ENCODE assay signal across 9 cellular contexts in genomic region chr19:43534305-43534612, GRCh38. TPM values are rescaled to one million over a fixed set of nuclear protein-coding genes. Genes with fewer than 3 reads are reported as not detected.
A peak's percentile ranks its signal among the peaks of the same experiment; 100 is the strongest.
DNase-seq lines count a peak whose midpoint lies in the region; ATAC-seq and TF ChIP-seq lines count a peak whose summit lies in the region.
"Had no signal": no experiment of that assay in that cellular context is flagged by ENCODE, and none has a peak within 500 bp of the region (broad histone marks: within the 10 kb centered on the region; RNA-seq: fewer than 3 reads in every experiment).

No MANE protein-coding gene starts in this region.

- peak overlapping the region; percentile 90 to 95 (median 93) for H3K27ac Mint-ChIP-seq in CD4-positive, CD25-positive, alpha-beta regulatory T cell
- peak overlapping the region; percentile 97 for H3K27ac Mint-ChIP-seq in osteocyte (ENCODE audit: unreplicated experiment)

- peaks cover 5% of the 10 kb centered on the region for H3K27me3 Mint-ChIP-seq in CD4-positive, CD25-positive, alpha-beta regulatory T cell
- no peaks in the 10 kb centered on the region for H3K27me3 Mint-ChIP-seq in osteocyte (ENCODE audit: unreplicated experiment)

- H3K27me3 ChIP-seq in CD4-positive, CD25-positive, alpha-beta regulatory T cell (ENCODE audit: control insufficient read depth, insufficient read depth, low read length), result no peaks in the 10 kb centered on the region
- H3K27me3 ChIP-seq in RWPE2 (ENCODE audit: insufficient read depth, poor library complexity, severe bottlenecking), result no peaks in the 10 kb centered on the region

- peak overlapping the region; percentile 93 to 98 (median 96) for H3K4me3 Mint-ChIP-seq in CD4-positive, CD25-positive, alpha-beta regulatory T cell
- H3K4me3 Mint-ChIP-seq in osteocyte (ENCODE audit: unreplicated experiment), result peak overlapping the region; percentile 88

- H3K36me3 ChIP-seq in CD4-positive, CD25-positive, alpha-beta regulatory T cell (ENCODE audit: control insufficient read depth, insufficient read depth, low read length), result peaks cover 14% of the 10 kb centered on the region
- peaks cover 15% of the 10 kb centered on the region for H3K36me3 ChIP-seq in RWPE2 (ENCODE audit: low read depth)

- TF ChIP-seq CTCF in RWPE2 (IDR thresholded peaks at IDR 0.05; ENCODE audit: poor library complexity, severe bottlenecking) (no peak), epithelial cell of proximal tubule (conservative IDR thresholded peaks at IDR 0.05; ENCODE audit: low read depth, low read length) (no peak), osteocyte (IDR thresholded peaks at IDR 0.05) (no peak)

- peaks cover 7 to 9% of the 10 kb centered on the region in 2 experiments for H3K9me3 ChIP-seq in CD4-positive, CD25-positive, alpha-beta regulatory T cell (ENCODE audit: control insufficient read depth in 2 of 2, low read length in 2 of 2)
- no peaks in the 10 kb centered on the region for H3K9me3 ChIP-seq in RWPE2 (ENCODE audit: severe bottlenecking)

- peaks cover 11% of the 10 kb centered on the region for H3K4me1 ChIP-seq in CD4-positive, CD25-positive, alpha-beta regulatory T cell (ENCODE audit: control insufficient read depth, insufficient read depth, low read length, poor library complexity, severe bottlenecking)
- peaks cover 9% of the 10 kb centered on the region for H3K4me1 ChIP-seq in RWPE2 (ENCODE audit: insufficient read depth, poor library complexity, severe bottlenecking)

- ATAC-seq in CD4-positive, CD25-positive, alpha-beta regulatory T cell (ENCODE audit: low read depth in 2 of 2), result no peak
- no peak for ATAC-seq in RWPE2 (ENCODE audit: low read depth)
- no peak for ATAC-seq in GM19324 (IDR thresholded peaks at IDR 0.05; ENCODE audit: low FRiP score, unreplicated experiment)

- H3K9me3 Mint-ChIP-seq in CD4-positive, CD25-positive, alpha-beta regulatory T cell, result peaks cover 0 to 8% (median 2%) of the 10 kb centered on the region in 7 donors
- peaks cover 4% of the 10 kb centered on the region for H3K9me3 Mint-ChIP-seq in osteocyte (ENCODE audit: unreplicated experiment)

- no peak for DNase-seq in CD4-positive, CD25-positive, alpha-beta regulatory T cell
- DNase-seq in RWPE2 (ENCODE audit: low spot score) (no peak), epithelial cell of proximal tubule (ENCODE audit: low read depth) (no peak), osteocyte (ENCODE audit: extremely low spot score, unreplicated experiment) (no peak), NCI-H1105 treated with DMSO at 0.1 percent for 48 hours (lab: John Stamatoyannopoulos, UW) (no peak), NCI-H2171 (lab: John Stamatoyannopoulos, UW) (no peak), COLO668 (lab: John Stamatoyannopoulos, UW; ENCODE audit: unreplicated experiment) (no peak)

- H3K4me3 ChIP-seq in CD4-positive, CD25-positive, alpha-beta regulatory T cell (ENCODE audit: low read depth, low read length), result no peak overlapping the region
- H3K4me3 ChIP-seq in RWPE2 (ENCODE audit: severe bottlenecking) (peak overlapping the region; percentile 4), epithelial cell of proximal tubule (ENCODE audit: low read depth, low read length) (peak overlapping the region; percentile 64)

- H3K36me3 Mint-ChIP-seq in CD4-positive, CD25-positive, alpha-beta regulatory T cell, result peaks cover 17% of the 10 kb centered on the region
- H3K36me3 Mint-ChIP-seq in osteocyte (ENCODE audit: unreplicated experiment), result peaks cover 18% of the 10 kb centered on the region

- peaks cover 0 to 26% (median 11%) of the 10 kb centered on the region in 4 donors for H3K4me1 Mint-ChIP-seq in CD4-positive, CD25-positive, alpha-beta regulatory T cell
- peaks cover 19% of the 10 kb centered on the region for H3K4me1 Mint-ChIP-seq in osteocyte (ENCODE audit: unreplicated experiment)

- peak overlapping the region; percentile 74 for H3K27ac ChIP-seq in CD4-positive, CD25-positive, alpha-beta regulatory T cell (ENCODE audit: insufficient read depth, low read length, poor library complexity, severe bottlenecking)
- H3K27ac ChIP-seq in RWPE2 (ENCODE audit: poor library complexity, severe bottlenecking), result peak overlapping the region; percentile 81

RNA-seq across cellular contexts. Expression of gene ZNF575, which starts 1.3 kb away (rescaled TPM):
- total RNA-seq in CD4-positive, CD25-positive, alpha-beta regulatory T cell, result 3.3 TPM
- polyA plus RNA-seq in CD4-positive, CD25-positive, alpha-beta regulatory T cell, result 1 to 10 TPM in 3 of 4 donors, under 1 TPM in 1; 0.83 to 1.6 (median 1.3) TPM
- total RNA-seq in epithelial cell of proximal tubule (not detected in 2 replicates), osteocyte (6.5 and 6.9 TPM in 2 replicates)
- total RNA-seq: SK-MEL-5 had no signal

RNA-seq across cellular contexts. Expression of gene ETHE1, which starts 7.3 kb away (rescaled TPM):
- 22.8 TPM for total RNA-seq in CD4-positive, CD25-positive, alpha-beta regulatory T cell
- 10 to 100 TPM; 55.1 to 73.5 (median 64.4) TPM for polyA plus RNA-seq in CD4-positive, CD25-positive, alpha-beta regulatory T cell
- total RNA-seq in epithelial cell of proximal tubule (55.9 and 76.0 TPM in 2 replicates), osteocyte (41.8 and 42.3 TPM in 2 replicates)

RNA-seq across cellular contexts. Expression of gene PHLDB3, which starts 29.7 kb away (rescaled TPM):
- 64.1 TPM for total RNA-seq in CD4-positive, CD25-positive, alpha-beta regulatory T cell
- polyA plus RNA-seq in CD4-positive, CD25-positive, alpha-beta regulatory T cell, result 1 to 10 TPM; 1.5 to 4.4 (median 3.6) TPM
- total RNA-seq in epithelial cell of proximal tubule (6.0 and 15.8 TPM in 2 replicates), osteocyte (6.7 and 8.5 TPM in 2 replicates)

RNA-seq across cellular contexts. Expression of gene XRCC1, which starts 41.1 kb away (rescaled TPM):
- 35.4 TPM for total RNA-seq in CD4-positive, CD25-positive, alpha-beta regulatory T cell
- 10 to 100 TPM; 19.8 to 26.9 (median 24.3) TPM for polyA plus RNA-seq in CD4-positive, CD25-positive, alpha-beta regulatory T cell
- total RNA-seq in epithelial cell of proximal tubule (31.4 and 42.9 TPM in 2 replicates), osteocyte (37.1 and 43.2 TPM in 2 replicates)

RNA-seq across cellular contexts. Expression of gene PINLYP, which starts 41.3 kb away (rescaled TPM):
- not detected for total RNA-seq in CD4-positive, CD25-positive, alpha-beta regulatory T cell
- polyA plus RNA-seq in CD4-positive, CD25-positive, alpha-beta regulatory T cell, result 1 to 10 TPM in 1 of 4 donors, under 1 TPM in 3; 0.42 to 1.3 (median 0.65) TPM
- total RNA-seq in epithelial cell of proximal tubule, result 0.43 and 2.3 TPM in 2 replicates
- total RNA-seq in osteocyte, result 0.91 and 1.2 TPM in 2 replicates
- total RNA-seq: SK-MEL-5 had no signal
